Comparison of ENCODE assay signal across 8 cellular contexts in the genomic region with DNA sequence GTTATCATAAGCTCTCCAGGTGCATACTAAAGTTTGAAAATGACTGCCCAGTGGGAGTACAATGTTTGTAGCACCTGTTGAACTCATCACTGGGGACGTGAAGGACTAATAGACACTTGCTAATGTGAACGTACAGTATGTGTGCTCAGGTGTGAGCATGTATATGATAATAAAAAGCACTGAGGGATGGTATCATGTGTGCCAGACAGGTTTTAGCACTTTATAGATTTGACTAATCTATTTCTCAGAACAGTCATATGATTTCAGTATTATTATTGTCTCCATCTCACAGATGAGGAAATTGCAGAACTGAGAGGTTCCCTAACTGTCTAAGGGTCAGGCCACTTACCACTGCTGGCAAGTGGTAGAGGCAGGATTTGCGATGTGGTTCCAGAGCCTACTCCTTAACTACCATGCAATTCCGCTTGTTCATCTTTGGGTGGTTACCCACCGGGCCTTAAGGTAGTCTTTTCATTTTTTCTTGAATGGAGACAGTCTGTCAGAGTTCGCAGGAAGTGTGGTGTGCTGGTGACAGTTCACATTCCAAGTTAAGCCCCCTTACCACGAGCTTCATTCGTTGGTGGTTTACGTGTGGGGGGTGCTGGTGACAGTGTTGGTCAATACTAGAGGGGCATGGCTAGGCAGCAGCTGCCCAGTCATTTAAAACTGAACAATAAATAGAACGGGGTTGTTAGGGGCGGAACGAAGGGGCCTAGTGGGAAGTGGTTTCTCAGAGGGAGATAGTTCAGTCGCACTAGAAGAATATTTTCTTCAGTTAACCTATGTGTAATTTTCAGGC. TPM values are rescaled to one million over a fixed set of nuclear protein-coding genes. Genes with fewer than 3 reads are reported as not detected.
DNase-seq lines count a peak whose midpoint lies in the region; ATAC-seq and TF ChIP-seq lines count a peak whose summit lies in the region.

No MANE protein-coding gene starts in this region.

- WGBS in right lobe of liver (ENCODE audit: insufficient coverage, low coverage, low lambda C conversion rate, missing lambda C conversion rate): 63% methylated on average over 12 of the region's 13 CpGs

- no peaks in the 10 kb centered on the region for H3K9me3 ChIP-seq in right lobe of liver

- DNase-seq in LHCN-M2 (ENCODE audit: low read depth) (peak; percentile 82), right lobe of liver (no peak), NCI-H187 treated with DMSO at 0.1 percent for 48 hours (lab: John Stamatoyannopoulos, UW) (no peak), SW480 (ENCODE audit: low spot score) (no peak), DMS 273 (lab: John Stamatoyannopoulos, UW; ENCODE audit: unreplicated experiment) (no peak)
- DNase-seq in effector CD8-positive, alpha-beta T cell (lab: John Stamatoyannopoulos, UW): no peak

- H3K4me1 ChIP-seq in right lobe of liver: peaks cover 0 to 82% (median 24%) of the 10 kb centered on the region in 4 donors

- no peak overlapping the region for H3K4me3 ChIP-seq in right lobe of liver

- TF ChIP-seq CTCF in right lobe of liver (IDR thresholded peaks at IDR 0.05): no peak

- ATAC-seq in GM18505 (IDR thresholded peaks at IDR 0.05; ENCODE audit: unreplicated experiment) (peak; percentile 71), GM21737 (IDR thresholded peaks at IDR 0.05; ENCODE audit: unreplicated experiment) (peak; percentile 66), right lobe of liver (no peak)

- no peaks in the 10 kb centered on the region for H3K36me3 ChIP-seq in right lobe of liver

- intact Hi-C loops in right lobe of liver (cut with DNase I): loop anchor here in 1 of 2 donors (10.0 kb wide), 1 partner anchor 50 kb away; no protein-coding TSS in a partner anchor

- peak overlapping the region in 2 of 3 donors; percentile 19 to 41 for H3K27ac ChIP-seq in right lobe of liver

- TF ChIP-seq POLR2A in GM18505 (IDR thresholded peaks at IDR 0.05; ENCODE audit: borderline replicate concordance, extremely low read depth, insufficient read depth, insufficient read length) (no peak), right lobe of liver (IDR thresholded peaks at IDR 0.05) (no peak)

- no peaks in the 10 kb centered on the region for H3K27me3 ChIP-seq in right lobe of liver

RNA-seq across cellular contexts. Expression of a gene that starts 46.8 kb away (rescaled TPM):
- total RNA-seq in LHCN-M2 (2014; rRNA removed): 9.9 and 11.5 TPM in 2 replicates
- polyA plus RNA-seq in LHCN-M2 (2012): 5.4 TPM
- 10 to 100 TPM; 28.7 to 46.3 (median 39.6) TPM for total RNA-seq in right lobe of liver

Comparison
In these comparisons a context has a peak if more than half of its experiments do, and no peak if none do; other contexts are left out.
1. ATAC-seq: peak in GM18505 (single experiment) and GM21737 (single experiment); none in right lobe of liver (0 of 4).